38 cellular contexts compared by ENCODE assay signal in the genomic region with DNA sequence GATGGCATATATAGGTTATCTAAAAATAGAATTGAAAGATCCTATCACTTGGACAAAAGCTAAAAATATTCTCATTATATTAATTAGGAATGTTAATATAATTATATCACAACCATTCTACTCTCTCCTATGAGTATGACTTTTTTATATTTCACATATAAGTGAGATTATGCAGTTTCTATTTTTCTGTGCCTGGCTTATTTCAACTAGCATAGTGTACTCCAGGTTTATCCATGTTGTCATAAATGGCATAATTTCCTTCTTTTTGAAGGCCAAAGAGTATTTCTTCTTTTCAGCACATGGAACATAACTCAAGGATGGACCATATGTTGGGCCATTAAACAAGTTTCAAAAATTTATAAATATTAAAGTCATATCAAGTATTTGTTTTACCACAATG.
"Had no signal": no experiment of that assay in that cellular context is flagged by ENCODE, and none has a peak within 500 bp of the region (broad histone marks: within the 10 kb centered on the region; RNA-seq: fewer than 3 reads in every experiment).

No MANE protein-coding gene starts in this region.

- H3K4me1 ChIP-seq: adrenal gland had no signal

- DNase-seq: activated B cell treated with CpG ODN at 0.5 μM for 24 hours; activated CD4-positive, alpha-beta memory T cell treated with anti-CD3 and anti-CD28 coated beads for 36 hours; activated CD4-positive, alpha-beta T cell treated with anti-CD3 and anti-CD28 coated beads for 4 hours; activated CD4-positive, alpha-beta T cell treated with anti-CD3 and anti-CD28 coated beads, Interleukin-2, amount 10 ng/mL, durations not matched to agents 24 days and 14 days; activated CD4-positive, alpha-beta T cell treated with anti-CD3 and anti-CD28 coated beads, Interleukin-2, amount 50 U/mL, for 1 hour; activated CD4-positive, alpha-beta T cell treated with anti-CD3 and anti-CD28 coated beads, Interleukin-2, amount 50 U/mL, for 4 hours; activated CD4-positive, CD25-positive, alpha-beta regulatory T cell treated with anti-CD3 and anti-CD28 coated beads, Interleukin-2, amount 50 U/mL, for 72 hours; activated CD8-positive, alpha-beta memory T cell treated with anti-CD3 and anti-CD28 coated beads, Interleukin-2, amount 50 U/mL, for 4 hours; activated CD8-positive, alpha-beta T cell treated with anti-CD3 and anti-CD28 coated beads for 36 hours; activated effector memory CD4-positive, alpha-beta T cell treated with anti-CD3 and anti-CD28 coated beads, Interleukin-2, amount 50 U/mL, for 16 hours; activated gamma-delta T cell treated with Interleukin-2 at 50 U/mL for 16 hours; activated naive CD4-positive, alpha-beta T cell; activated naive CD4-positive, alpha-beta T cell treated with anti-CD3 and anti-CD28 coated beads for 36 hours; activated naive CD4-positive, alpha-beta T cell treated with anti-CD3 and anti-CD28 coated beads, Interleukin-2, amount 50 U/mL, for 16 hours; activated naive CD8-positive, alpha-beta T cell treated with anti-CD3 and anti-CD28 coated beads for 36 hours; activated T-cell treated with anti-CD3 and anti-CD28 coated beads for 4 hours; activated T-cell treated with anti-CD3 and anti-CD28 coated beads, Interleukin-2, amount 50 U/mL, for 1 hour; activated T-cell treated with anti-CD3 and anti-CD28 coated beads, Interleukin-2, amount 50 U/mL, for 4 hours; activated T-cell treated with anti-CD3 and anti-CD28 coated beads, Interleukin-2, amount 50 U/mL, for 72 hours; adrenal gland; amniotic stem cell; aorta; caudate nucleus; SW 1271; T-helper 1 cell; T-helper 2 cell; T-helper 9 cell had no signal

- FAIRE-seq: bronchial epithelial cell, TTC549 had no signal

- ATAC-seq: activated CD8-positive, alpha-beta T cell treated with anti-CD3 and anti-CD28 coated beads for 36 hours; activated naive CD4-positive, alpha-beta T cell treated with anti-CD3 and anti-CD28 coated beads, Interleukin-2, amount 50 U/mL, for 72 hours; activated T-cell treated with anti-CD3 and anti-CD28 coated beads, Interleukin-2, amount 50 U/mL, for 4 hours; activated T-cell treated with anti-CD3 and anti-CD28 coated beads, Interleukin-2, amount 50 U/mL, for 72 hours; activated T-helper 17 cell treated with anti-CD3 and anti-CD28 coated beads, Interleukin-2, amount 50 U/mL, for 72 hours had no signal

- H3K9me3 Mint-ChIP-seq: activated CD4-positive, alpha-beta T cell treated with anti-CD3 and anti-CD28 coated beads, Interleukin-2, amount 10 ng/mL, durations not matched to agents 24 days and 14 days; activated naive CD8-positive, alpha-beta T cell treated with anti-CD3 and anti-CD28 coated beads for 36 hours; activated T-cell treated with anti-CD3 and anti-CD28 coated beads, Interleukin-2, amount 50 U/mL, for 4 hours; activated T-helper 1 cell treated with anti-CD3 and anti-CD28 coated beads, Interleukin-12 subunit alpha, Interleukin-12 subunit beta, Interleukin-2, Interleukin-4 antibody, amounts not matched to agents 30 ng/mL and 10 ng/mL and 1 ng/mL, durations not matched to agents 14 hours and 24 hours and 36 hours; central memory CD8-positive, alpha-beta T cell; T-helper 1 cell treated with Interleukin-12 subunit alpha and Interleukin-12 subunit beta and Interleukin-4 antibody, amounts not matched to agents 30 μg/mL and 1 μg/mL, for 36 hours; T-helper 2 cell treated with Interferon-gamma antibody and Interleukin-4, amounts not matched to agents 5 μg/mL and 100 μg/mL, for 36 hours had no signal

- H3K36me3 Mint-ChIP-seq: activated CD4-positive, alpha-beta memory T cell treated with anti-CD3 and anti-CD28 coated beads for 36 hours; activated naive CD4-positive, alpha-beta T cell treated with anti-CD3 and anti-CD28 coated beads, Interleukin-2, amount 50 U/mL, for 72 hours; activated naive CD8-positive, alpha-beta T cell treated with anti-CD3 and anti-CD28 coated beads for 36 hours; brain had no signal

- H3K27me3 Mint-ChIP-seq: activated B cell treated with CpG ODN at 0.5 μM for 24 hours; activated CD4-positive, alpha-beta memory T cell treated with anti-CD3 and anti-CD28 coated beads for 36 hours; activated CD4-positive, alpha-beta T cell treated with anti-CD3 and anti-CD28 coated beads, Interleukin-2, amount 10 ng/mL, durations not matched to agents 24 days and 14 days; activated CD8-positive, alpha-beta T cell treated with anti-CD3 and anti-CD28 coated beads for 36 hours; activated naive CD8-positive, alpha-beta T cell treated with anti-CD3 and anti-CD28 coated beads for 36 hours; activated T-helper 17 cell treated with anti-CD3 and anti-CD28 coated beads, Interleukin-2, amount 50 U/mL, for 72 hours; brain; central memory CD8-positive, alpha-beta T cell had no signal

- H3K27ac Mint-ChIP-seq: activated B cell treated with CpG ODN at 0.5 μM for 24 hours; activated CD4-positive, alpha-beta memory T cell treated with anti-CD3 and anti-CD28 coated beads for 36 hours; activated CD4-positive, alpha-beta T cell treated with anti-CD3 and anti-CD28 coated beads, Interleukin-2, amount 10 ng/mL, durations not matched to agents 24 days and 14 days; activated CD8-positive, alpha-beta T cell treated with anti-CD3 and anti-CD28 coated beads for 36 hours; activated naive CD4-positive, alpha-beta T cell treated with anti-CD3 and anti-CD28 coated beads for 36 hours; activated naive CD4-positive, alpha-beta T cell treated with anti-CD3 and anti-CD28 coated beads, Interleukin-2, amount 50 U/mL, for 72 hours; activated naive CD8-positive, alpha-beta T cell treated with anti-CD3 and anti-CD28 coated beads for 36 hours; activated T-cell treated with anti-CD3 and anti-CD28 coated beads, Interleukin-2, amount 50 U/mL, for 72 hours; activated T-helper 1 cell treated with anti-CD3 and anti-CD28 coated beads, Interleukin-12 subunit alpha, Interleukin-12 subunit beta, Interleukin-2, Interleukin-4 antibody, amounts not matched to agents 30 ng/mL and 10 ng/mL and 1 ng/mL, durations not matched to agents 14 hours and 24 hours and 36 hours; activated T-helper 17 cell treated with anti-CD3 and anti-CD28 coated beads, Interleukin-2, amount 50 U/mL, for 72 hours; T-helper 1 cell treated with Interleukin-12 subunit alpha and Interleukin-12 subunit beta and Interleukin-4 antibody, amounts not matched to agents 30 μg/mL and 1 μg/mL, for 36 hours; T-helper 2 cell treated with Interferon-gamma antibody and Interleukin-4, amounts not matched to agents 5 μg/mL and 100 μg/mL, for 36 hours had no signal

- H3K4me3 ChIP-seq: adrenal gland, cardiac muscle cell had no signal

- H3K27me3 ChIP-seq: adrenal gland, cardiac muscle cell had no signal

- H3K36me3 ChIP-seq: adrenal gland, cardiac muscle cell had no signal

- H3K4me3 Mint-ChIP-seq: activated B cell treated with CpG ODN at 0.5 μM for 24 hours; activated CD4-positive, alpha-beta memory T cell treated with anti-CD3 and anti-CD28 coated beads for 36 hours; activated CD4-positive, alpha-beta T cell treated with anti-CD3 and anti-CD28 coated beads, Interleukin-2, amount 10 ng/mL, durations not matched to agents 24 days and 14 days; activated CD8-positive, alpha-beta T cell treated with anti-CD3 and anti-CD28 coated beads for 36 hours; activated naive CD4-positive, alpha-beta T cell treated with anti-CD3 and anti-CD28 coated beads for 36 hours; activated naive CD8-positive, alpha-beta T cell treated with anti-CD3 and anti-CD28 coated beads for 36 hours; activated T-cell treated with anti-CD3 and anti-CD28 coated beads, Interleukin-2, amount 50 U/mL, for 4 hours; activated T-cell treated with anti-CD3 and anti-CD28 coated beads, Interleukin-2, amount 50 U/mL, for 72 hours; activated T-helper 1 cell treated with anti-CD3 and anti-CD28 coated beads, Interleukin-12 subunit alpha, Interleukin-12 subunit beta, Interleukin-2, Interleukin-4 antibody, amounts not matched to agents 30 ng/mL and 10 ng/mL and 1 ng/mL, durations not matched to agents 14 hours and 24 hours and 36 hours; activated T-helper 17 cell treated with anti-CD3 and anti-CD28 coated beads, Interleukin-2, amount 50 U/mL, for 72 hours; brain; central memory CD8-positive, alpha-beta T cell; T-helper 1 cell treated with Interleukin-12 subunit alpha and Interleukin-12 subunit beta and Interleukin-4 antibody, amounts not matched to agents 30 μg/mL and 1 μg/mL, for 36 hours; T-helper 2 cell treated with Interferon-gamma antibody and Interleukin-4, amounts not matched to agents 5 μg/mL and 100 μg/mL, for 36 hours had no signal

- H3K9me3 ChIP-seq: adrenal gland had no signal

- H3K4me1 Mint-ChIP-seq: activated B cell treated with CpG ODN at 0.5 μM for 24 hours; activated CD4-positive, alpha-beta T cell treated with anti-CD3 and anti-CD28 coated beads, Interleukin-2, amount 10 ng/mL, durations not matched to agents 24 days and 14 days; activated naive CD8-positive, alpha-beta T cell treated with anti-CD3 and anti-CD28 coated beads for 36 hours; activated T-helper 17 cell treated with anti-CD3 and anti-CD28 coated beads, Interleukin-2, amount 50 U/mL, for 72 hours; central memory CD8-positive, alpha-beta T cell had no signal

- H3K27ac ChIP-seq: adrenal gland, cardiac muscle cell, VCaP had no signal
